23 cellular contexts compared by ENCODE assay signal in genomic region chr1:63797056-63797726, GRCh38. TPM values are rescaled to one million over a fixed set of nuclear protein-coding genes. Genes with fewer than 3 reads are reported as not detected.
A peak's percentile ranks its signal among the peaks of the same experiment; 100 is the strongest.
DNase-seq lines count a peak whose midpoint lies in the region; ATAC-seq and TF ChIP-seq lines count a peak whose summit lies in the region.
"Had no signal": no experiment of that assay in that cellular context is flagged by ENCODE, and none has a peak within 500 bp of the region (broad histone marks: within the 10 kb centered on the region; RNA-seq: fewer than 3 reads in every experiment).

No MANE protein-coding gene starts in this region.

- H3K36me3 Mint-ChIP-seq in naive thymus-derived CD4-positive, alpha-beta T cell, result no peaks in the 10 kb centered on the region
- H3K36me3 Mint-ChIP-seq: activated naive CD8-positive, alpha-beta T cell treated with anti-CD3 and anti-CD28 coated beads for 36 hours had no signal

- H3K36me3 ChIP-seq in PC-3 (ENCODE audit: low read depth, low read length), result no peaks in the 10 kb centered on the region
- H3K36me3 ChIP-seq in naive thymus-derived CD4-positive, alpha-beta T cell (ENCODE audit: control insufficient read depth in 2 of 3, insufficient read depth in 3 of 3, low read length in 3 of 3), result no peaks in the 10 kb centered on the region
- H3K36me3 ChIP-seq: BLaER1 treated with 17β-estradiol and CSF1 and Interleukin-3, amounts not matched to agents 10 nM and 100 nM; colonic mucosa; heart left ventricle; left ventricle myocardium inferior had no signal

- H3K79me2 ChIP-seq in PC-3 (ENCODE audit: low read length), result peaks cover 37% of the 10 kb centered on the region

- ATAC-seq in PC-3, result no peak
- no peak for ATAC-seq in GM19452 (IDR thresholded peaks at IDR 0.05; ENCODE audit: unreplicated experiment)
- ATAC-seq in naive thymus-derived CD4-positive, alpha-beta T cell, result no peak
- ATAC-seq: body of pancreas, heart left ventricle had no signal

- no peak overlapping the region for H3K4me2 ChIP-seq in PC-3 (ENCODE audit: low read length)
- H3K4me2 ChIP-seq: BLaER1 treated with 17β-estradiol and CSF1 and Interleukin-3, amounts not matched to agents 10 nM and 100 nM had no signal

- H3K4me1 ChIP-seq in PC-3 (ENCODE audit: insufficient read depth, low read length), result no peaks in the 10 kb centered on the region
- H3K4me1 ChIP-seq in naive thymus-derived CD4-positive, alpha-beta T cell (ENCODE audit: control insufficient read depth in 2 of 2, insufficient read depth in 2 of 2, low read length in 2 of 2), result no peaks in the 10 kb centered on the region
- H3K4me1 ChIP-seq: colonic mucosa had no signal

- POLR2A ChIA-PET in PC-3 (lab: Charles Lee; ENCODE audit: unreplicated experiment), result no interaction called here
- POLR2A ChIA-PET in naive thymus-derived CD4-positive, alpha-beta T cell (lab: Charles Lee), result no interaction called here

- no peak overlapping the region for H3K4me3 ChIP-seq in PC-3 (ENCODE audit: low read length)
- no peak overlapping the region for H3K4me3 ChIP-seq in foreskin fibroblast (ENCODE audit: low read depth in 1 of 2, low read length in 2 of 2)
- no peak overlapping the region for H3K4me3 ChIP-seq in naive thymus-derived CD4-positive, alpha-beta T cell (ENCODE audit: low read length)
- H3K4me3 ChIP-seq: BLaER1 treated with 17β-estradiol and CSF1 and Interleukin-3, amounts not matched to agents 10 nM and 100 nM; body of pancreas; colonic mucosa; heart left ventricle; left ventricle myocardium inferior had no signal

- H3K4me3 Mint-ChIP-seq in naive thymus-derived CD4-positive, alpha-beta T cell, result no peak overlapping the region
- H3K4me3 Mint-ChIP-seq: activated naive CD8-positive, alpha-beta T cell treated with anti-CD3 and anti-CD28 coated beads for 36 hours; activated T-helper 1 cell treated with anti-CD3 and anti-CD28 coated beads, Interleukin-12 subunit alpha, Interleukin-12 subunit beta, Interleukin-2, Interleukin-4 antibody, amounts not matched to agents 30 ng/mL and 10 ng/mL and 1 ng/mL, durations not matched to agents 14 hours and 24 hours and 36 hours; endodermal cell had no signal

- no peak overlapping the region for H3K27ac Mint-ChIP-seq in naive thymus-derived CD4-positive, alpha-beta T cell
- H3K27ac Mint-ChIP-seq: activated naive CD8-positive, alpha-beta T cell treated with anti-CD3 and anti-CD28 coated beads for 36 hours; activated T-helper 1 cell treated with anti-CD3 and anti-CD28 coated beads, Interleukin-12 subunit alpha, Interleukin-12 subunit beta, Interleukin-2, Interleukin-4 antibody, amounts not matched to agents 30 ng/mL and 10 ng/mL and 1 ng/mL, durations not matched to agents 14 hours and 24 hours and 36 hours; endodermal cell had no signal

- no peaks in the 10 kb centered on the region for H3K4me1 Mint-ChIP-seq in naive thymus-derived CD4-positive, alpha-beta T cell
- H3K4me1 Mint-ChIP-seq: activated naive CD8-positive, alpha-beta T cell treated with anti-CD3 and anti-CD28 coated beads for 36 hours had no signal

- no peaks in the 10 kb centered on the region for H3K27me3 ChIP-seq in PC-3 (ENCODE audit: low read length)
- H3K27me3 ChIP-seq in naive thymus-derived CD4-positive, alpha-beta T cell (ENCODE audit: control insufficient read depth in 2 of 2, insufficient read depth in 2 of 2, low read length in 2 of 2), result no peaks in the 10 kb centered on the region
- H3K27me3 ChIP-seq: BLaER1 treated with 17β-estradiol and CSF1 and Interleukin-3, amounts not matched to agents 10 nM and 100 nM; body of pancreas; colonic mucosa; heart left ventricle had no signal

- TF ChIP-seq CTCF in PC-3 (conservative IDR thresholded peaks at IDR 0.05; ENCODE audit: low read depth, low read length), result no peak
- no peak for TF ChIP-seq CTCF in foreskin fibroblast (IDR thresholded peaks at IDR 0.05; ENCODE audit: low read depth, low read length)

- H3K9me3 ChIP-seq in PC-3 (ENCODE audit: low read length), result no peaks in the 10 kb centered on the region
- H3K9me3 ChIP-seq in naive thymus-derived CD4-positive, alpha-beta T cell (ENCODE audit: control insufficient read depth in 2 of 3, low read length in 3 of 3), result no peaks in the 10 kb centered on the region
- H3K9me3 ChIP-seq: BLaER1 treated with 17β-estradiol and CSF1 and Interleukin-3, amounts not matched to agents 10 nM and 100 nM; body of pancreas; colonic mucosa; heart left ventricle; left ventricle myocardium inferior had no signal

- H3K9me3 Mint-ChIP-seq in naive thymus-derived CD4-positive, alpha-beta T cell, result peaks cover 0 to 2% (median 0%) of the 10 kb centered on the region in 11 donors
- H3K9me3 Mint-ChIP-seq: activated naive CD8-positive, alpha-beta T cell treated with anti-CD3 and anti-CD28 coated beads for 36 hours; activated T-helper 1 cell treated with anti-CD3 and anti-CD28 coated beads, Interleukin-12 subunit alpha, Interleukin-12 subunit beta, Interleukin-2, Interleukin-4 antibody, amounts not matched to agents 30 ng/mL and 10 ng/mL and 1 ng/mL, durations not matched to agents 14 hours and 24 hours and 36 hours; endodermal cell had no signal

- no TSS peak for BruUV-seq in PC-3 (replicated peaks; lab: Mats Ljungman, UMichigan)

- peaks cover 18% of the 10 kb centered on the region; the same call in 1 of the 2 replicates for H4K20me1 ChIP-seq in PC-3 (ENCODE audit: low read length)

- H3K27me3 Mint-ChIP-seq in naive thymus-derived CD4-positive, alpha-beta T cell, result peaks cover 0 to 15% (median 10%) of the 10 kb centered on the region in 5 donors

- DNase-seq in NCI-H2029 (lab: John Stamatoyannopoulos, UW) (peak; percentile 37), NCI-H2029 treated with DMSO at 0.1 percent for 48 hours (lab: John Stamatoyannopoulos, UW) (no peak), PC-3 (peak; percentile 32), foreskin fibroblast (peak; percentile 62 to 66), T-helper 1 cell (no peak)
- DNase-seq in naive thymus-derived CD4-positive, alpha-beta T cell, result no peak
- no peak for DNase-seq in stimulated activated CD4-positive, alpha-beta T cell treated with anti-CD3 and anti-CD28 coated beads, Interleukin-12 subunit alpha, Interleukin-12 subunit beta, amount 100 ng/mL, for 4 hours
- DNase-seq: 8988T; activated CD4-positive, alpha-beta T cell treated with anti-CD3 and anti-CD28 coated beads for 48 hours; activated naive CD8-positive, alpha-beta T cell treated with anti-CD3 and anti-CD28 coated beads for 36 hours; body of pancreas; colonic mucosa; endodermal cell; GDM1; heart left ventricle; left ventricle myocardium inferior; NCI-H1105; NCI-H524 treated with DMSO at 0.1 percent for 48 hours; SHP77 treated with DMSO at 0.1 percent for 48 hours; stimulated activated CD8-positive, alpha-beta memory T cell treated with anti-CD3 and anti-CD28 coated beads, Interleukin-4, amount 100 ng/mL, for 48 hours had no signal

- no peak overlapping the region for H2AFZ ChIP-seq in PC-3 (ENCODE audit: low read length)

- no peaks in the 10 kb centered on the region for H3K9me2 ChIP-seq in PC-3 (replicated peaks; ENCODE audit: low read length)

- CTCF ChIA-PET in PC-3 (lab: Charles Lee), result no interaction called here
- CTCF ChIA-PET in naive thymus-derived CD4-positive, alpha-beta T cell (lab: Charles Lee), result no interaction called here

- H3K27ac ChIP-seq in PC-3 (ENCODE audit: low read length), result no peak overlapping the region
- H3K27ac ChIP-seq in naive thymus-derived CD4-positive, alpha-beta T cell (ENCODE audit: low read depth, low read length), result no peak overlapping the region
- H3K27ac ChIP-seq: BLaER1 treated with 17β-estradiol and CSF1 and Interleukin-3, amounts not matched to agents 10 nM and 100 nM; body of pancreas; colonic mucosa; heart left ventricle; left ventricle myocardium inferior had no signal

- H3K9ac ChIP-seq in PC-3 (ENCODE audit: low read length), result no peak overlapping the region
- H3K9ac ChIP-seq: BLaER1 treated with 17β-estradiol and CSF1 and Interleukin-3, amounts not matched to agents 10 nM and 100 nM had no signal

- H3F3A ChIP-seq in PC-3 (ENCODE audit: low read length, unreplicated experiment), result no peaks in the 10 kb centered on the region

- intact Hi-C loops in PC-3 (cut with micrococcal nuclease), result no loop called here
- intact Hi-C loops in naive thymus-derived CD4-positive, alpha-beta T cell (cut with micrococcal nuclease), result no loop called here

RNA-seq across cellular contexts. Expression of gene ROR1, which starts 23.4 kb away (rescaled TPM):
- total RNA-seq in PC-3 (2014; rRNA removed), result 16.5 and 22.6 TPM in 2 replicates
- under 1 TPM in 3 of 5 experiments, not detected in 2; 0.07 to 0.22 (median 0.16) TPM for total RNA-seq in naive thymus-derived CD4-positive, alpha-beta T cell
- not detected for polyA plus RNA-seq in naive thymus-derived CD4-positive, alpha-beta T cell
- total RNA-seq: activated naive CD8-positive, alpha-beta T cell treated with anti-CD3 and anti-CD28 coated beads for 36 hours; activated T-helper 1 cell treated with anti-CD3 and anti-CD28 coated beads, Interleukin-12 subunit alpha, Interleukin-12 subunit beta, Interleukin-2, Interleukin-4 antibody, amounts not matched to agents 30 ng/mL and 10 ng/mL and 1 ng/mL, durations not matched to agents 14 hours and 24 hours and 36 hours had no signal

Comparison
In these comparisons a context has a peak if more than half of its experiments do, and no peak if none do; other contexts are left out.
1. DNase-seq: peak in NCI-H2029 (single experiment), PC-3 (single experiment) and foreskin fibroblast (2 of 2); none in NCI-H2029 treated with DMSO at 0.1 percent for 48 hours (single experiment), naive thymus-derived CD4-positive, alpha-beta T cell (0 of 9), stimulated activated CD4-positive, alpha-beta T cell treated with anti-CD3 and anti-CD28 coated beads, Interleukin-12 subunit alpha, Interleukin-12 subunit beta, amount 100 ng/mL, for 4 hours (single experiment) and T-helper 1 cell (0 of 5).
2. RNA of gene ROR1, which starts 23.4 kb away (total RNA-seq): 16.5 to 22.6 TPM in PC-3; 0.07 to 0.22 TPM in naive thymus-derived CD4-positive, alpha-beta T cell; every median in the first group is over 10 times any median in the second.